ENCODE assay signal across 8 cellular contexts in the genomic region with DNA sequence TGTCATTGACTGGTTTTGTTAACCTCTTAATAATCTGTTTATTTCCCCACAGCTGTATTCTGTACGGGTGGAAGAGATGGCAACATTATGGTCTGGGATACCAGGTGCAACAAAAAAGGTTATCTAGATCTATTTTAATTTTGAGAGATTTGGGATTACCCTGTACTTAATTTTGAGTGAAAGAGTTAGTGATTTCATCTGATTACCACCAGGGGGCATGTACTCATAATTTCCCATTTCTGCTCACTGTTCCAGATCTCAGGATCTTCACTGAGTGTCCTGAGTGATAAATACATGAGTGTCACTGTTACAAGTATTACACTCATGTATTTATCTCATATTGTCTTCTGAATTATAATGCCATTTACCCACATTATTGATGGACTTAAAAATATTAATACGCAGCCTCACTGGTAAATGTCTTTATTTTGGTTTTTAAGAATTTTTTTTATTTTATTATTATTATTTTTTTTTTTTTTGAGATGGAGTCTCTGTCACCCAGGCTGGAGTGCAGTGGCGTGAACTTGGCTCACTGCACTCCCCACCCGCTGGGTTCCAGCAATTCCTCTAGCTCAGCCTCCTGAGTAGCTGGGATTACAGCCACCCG. TPM values are rescaled to one million over a fixed set of nuclear protein-coding genes. Genes with fewer than 3 reads are reported as not detected.
DNase-seq lines count a peak whose midpoint lies in the region; ATAC-seq and TF ChIP-seq lines count a peak whose summit lies in the region.

No MANE protein-coding gene starts in this region.

- peaks cover 2% of the 10 kb centered on the region for H3K36me3 Mint-ChIP-seq in osteocyte (ENCODE audit: unreplicated experiment)

- H3K4me3 Mint-ChIP-seq in osteocyte (ENCODE audit: unreplicated experiment) = no peak overlapping the region

- peak; percentile 89 for ATAC-seq in SK-N-SH treated with all-trans-retinoic acid at 6 μM for 48 hours
- ATAC-seq in GM21737 (IDR thresholded peaks at IDR 0.05; ENCODE audit: unreplicated experiment) = no peak
- no peak for ATAC-seq in HG02678 (IDR thresholded peaks at IDR 0.05; ENCODE audit: unreplicated experiment)

- no peak overlapping the region for H3K27ac Mint-ChIP-seq in osteocyte (ENCODE audit: unreplicated experiment)

- no peak overlapping the region for H3K4me3 ChIP-seq in LNCaP clone FGC (ENCODE audit: low read depth, low read length)
- H3K4me3 ChIP-seq in fibroblast of mammary gland (ENCODE audit: control insufficient read depth, low read depth, low read length) = no peak overlapping the region

- DNase-seq in DMS79 (lab: John Stamatoyannopoulos, UW) = peak; percentile 4
- DNase-seq in LNCaP clone FGC (ENCODE audit: low read depth) = peak; percentile 23
- peak; percentile 64 for DNase-seq in fibroblast of mammary gland (ENCODE audit: low read depth)
- no peak for DNase-seq in osteocyte (ENCODE audit: extremely low spot score, unreplicated experiment)
- DNase-seq in NK-92 treated with Interleukin-12 subunit alpha and Interleukin-12 subunit beta, amount 100 ng/mL, for 24 hours (lab: John Stamatoyannopoulos, UW) = no peak

- H3K9me3 Mint-ChIP-seq in osteocyte (ENCODE audit: unreplicated experiment) = peaks cover 13% of the 10 kb centered on the region

- no peaks in the 10 kb centered on the region for H3K27me3 Mint-ChIP-seq in osteocyte (ENCODE audit: unreplicated experiment)

- TF ChIP-seq CTCF in LNCaP clone FGC (IDR thresholded peaks at IDR 0.05; ENCODE audit: control insufficient read depth, extremely low read depth, insufficient read depth) = peak; percentile 53
- peak; percentile 68 for TF ChIP-seq CTCF in fibroblast of mammary gland (conservative IDR thresholded peaks at IDR 0.05; ENCODE audit: control insufficient read depth, insufficient read depth, low read depth, low read length)
- TF ChIP-seq CTCF in osteocyte (IDR thresholded peaks at IDR 0.05) = peak; percentile 77

- no peaks in the 10 kb centered on the region for H3K4me1 Mint-ChIP-seq in osteocyte (ENCODE audit: unreplicated experiment)

TF ChIP-seq in SK-N-SH treated with all-trans-retinoic acid at 6 μM for 48 hours, 23 proteins besides CTCF, POLR2A, EP300 and RAD21:
- TF ChIP-seq ZFP3 (CRISPR knock-in tag; IDR thresholded peaks at IDR 0.05) (no peak), GLIS3 (CRISPR knock-in tag; IDR thresholded peaks at IDR 0.05) (no peak)

RNA-seq across cellular contexts. Expression of a gene that starts 27.4 kb away (rescaled TPM):
- total RNA-seq in osteocyte = 5.7 and 6.7 TPM in 2 replicates

RNA-seq across cellular contexts. Expression of a gene that starts 27.6 kb away (rescaled TPM):
- 17.5 and 18.4 TPM in 2 replicates for total RNA-seq in osteocyte

Comparison
In these comparisons a context has a peak if more than half of its experiments do, and no peak if none do; other contexts are left out.
1. DNase-seq: peak in DMS79 (single experiment), LNCaP clone FGC (single experiment) and fibroblast of mammary gland (single experiment); none in osteocyte (single experiment) and NK-92 treated with Interleukin-12 subunit alpha and Interleukin-12 subunit beta, amount 100 ng/mL, for 24 hours (single experiment).
2. Peak in every context shown above with its lines, with median percentiles within 50 percentile points of each other: CTCF ChIP-seq.